Comparison of ENCODE assay signal across 30 cellular contexts in genomic region chr14:84064756-84065155, GRCh38.
"Had no signal": no experiment of that assay in that cellular context is flagged by ENCODE, and none has a peak within 500 bp of the region (broad histone marks: within the 10 kb centered on the region; RNA-seq: fewer than 3 reads in every experiment).

No MANE protein-coding gene starts in this region.

- H3K27ac ChIP-seq: gastroesophageal sphincter, neutrophil, ovary, thoracic aorta, WERI-Rb-1 had no signal

- H3K27me3 ChIP-seq: gastroesophageal sphincter, neutrophil, ovary had no signal

- H3K4me1 Mint-ChIP-seq: activated naive CD4-positive, alpha-beta T cell treated with anti-CD3 and anti-CD28 coated beads, Interleukin-2, amount 10 ng/mL, durations not matched to agents 7 days and 5 days; activated naive CD8-positive, alpha-beta T cell treated with anti-CD3 and anti-CD28 coated beads, Interleukin-2, amount 10 ng/mL, durations not matched to agents 7 days and 5 days; central memory CD8-positive, alpha-beta T cell; naive thymus-derived CD8-positive, alpha-beta T cell; stimulated activated effector memory CD8-positive, alpha-beta T cell treated with anti-CD3 and anti-CD28 coated beads, Interleukin-12 subunit alpha, Interleukin-12 subunit beta, amount 100 ng/mL, for 72 hours had no signal

- H3K9me3 Mint-ChIP-seq: T-helper 1 cell treated with Interleukin-12 subunit alpha and Interleukin-12 subunit beta and Interleukin-4 antibody, amounts not matched to agents 30 μg/mL and 1 μg/mL, for 36 hours had no signal

- H3K36me3 Mint-ChIP-seq: activated CD4-positive, alpha-beta memory T cell treated with anti-CD3 and anti-CD28 coated beads for 36 hours; activated naive CD4-positive, alpha-beta T cell treated with anti-CD3 and anti-CD28 coated beads, Interleukin-2, amount 10 ng/mL, durations not matched to agents 7 days and 5 days; activated naive CD8-positive, alpha-beta T cell treated with anti-CD3 and anti-CD28 coated beads, Interleukin-2, amount 10 ng/mL, durations not matched to agents 7 days and 5 days; naive thymus-derived CD8-positive, alpha-beta T cell; stimulated activated effector memory CD8-positive, alpha-beta T cell treated with anti-CD3 and anti-CD28 coated beads, Interleukin-12 subunit alpha, Interleukin-12 subunit beta, amount 100 ng/mL, for 72 hours had no signal

- ATAC-seq: activated CD4-positive, CD25-positive, alpha-beta regulatory T cell treated with anti-CD3 and anti-CD28 coated beads, Interleukin-2, amount 50 U/mL, for 24 hours; gastroesophageal sphincter; left cardiac atrium; naive thymus-derived CD8-positive, alpha-beta T cell; sciatic nerve; stimulated activated effector memory CD8-positive, alpha-beta T cell treated with anti-CD3 and anti-CD28 coated beads, Interleukin-12 subunit alpha, Interleukin-12 subunit beta, amount 100 ng/mL, for 72 hours had no signal

- H3K36me3 ChIP-seq: gastroesophageal sphincter, neutrophil, ovary, thoracic aorta, WERI-Rb-1 had no signal

- H3K4me3 Mint-ChIP-seq: activated CD4-positive, alpha-beta memory T cell treated with anti-CD3 and anti-CD28 coated beads for 36 hours; activated naive CD4-positive, alpha-beta T cell treated with anti-CD3 and anti-CD28 coated beads, Interleukin-2, amount 10 ng/mL, durations not matched to agents 7 days and 5 days; activated naive CD8-positive, alpha-beta T cell treated with anti-CD3 and anti-CD28 coated beads, Interleukin-2, amount 10 ng/mL, durations not matched to agents 7 days and 5 days; activated T-helper 1 cell treated with anti-CD3 and anti-CD28 coated beads, Interleukin-12 subunit alpha, Interleukin-12 subunit beta, Interleukin-2, Interleukin-4 antibody, amounts not matched to agents 30 ng/mL and 10 ng/mL and 1 ng/mL, durations not matched to agents 14 hours and 24 hours and 36 hours; central memory CD8-positive, alpha-beta T cell; naive thymus-derived CD8-positive, alpha-beta T cell; stimulated activated effector memory CD8-positive, alpha-beta T cell treated with anti-CD3 and anti-CD28 coated beads, Interleukin-12 subunit alpha, Interleukin-12 subunit beta, amount 100 ng/mL, for 72 hours; stimulated activated naive CD8-positive, alpha-beta T cell treated with anti-CD3 and anti-CD28 coated beads, Interleukin-15, Interleukin-2, amounts not matched to agents 100 ng/mL and 50 ng/mL, for 24 hours; T-helper 1 cell treated with Interleukin-12 subunit alpha and Interleukin-12 subunit beta and Interleukin-4 antibody, amounts not matched to agents 30 μg/mL and 1 μg/mL, for 36 hours had no signal

- H3K9me3 ChIP-seq: gastroesophageal sphincter, neutrophil, ovary, thoracic aorta had no signal

- DNase-seq: activated CD4-positive, alpha-beta memory T cell treated with anti-CD3 and anti-CD28 coated beads for 36 hours; activated CD4-positive, alpha-beta T cell treated with anti-CD3 and anti-CD28 coated beads for 48 hours; activated CD8-positive, alpha-beta memory T cell treated with anti-CD3 and anti-CD28 coated beads, Interleukin-2, amount 50 U/mL, for 4 hours; activated effector memory CD4-positive, alpha-beta T cell treated with anti-CD3 and anti-CD28 coated beads, Interleukin-2, amount 50 U/mL, for 16 hours; activated naive CD4-positive, alpha-beta T cell treated with anti-CD3 and anti-CD28 coated beads, Interleukin-2, amount 10 ng/mL, durations not matched to agents 7 days and 5 days; activated naive CD8-positive, alpha-beta T cell treated with anti-CD3 and anti-CD28 coated beads, Interleukin-2, amount 10 ng/mL, durations not matched to agents 7 days and 5 days; activated T-cell treated with anti-CD3 and anti-CD28 coated beads, Interleukin-2, amount 50 U/mL, for 1 hour; amniotic stem cell; effector CD8-positive, alpha-beta T cell; hippocampal formation; left cardiac atrium; naive thymus-derived CD8-positive, alpha-beta T cell; ovary; stimulated activated CD4-positive, alpha-beta T cell treated with anti-CD3 and anti-CD28 coated beads, Interleukin-4, amount 100 ng/mL, for 24 hours; SW 1271; T-helper 9 cell; trophoblast cell; WERI-Rb-1 had no signal

- H3K4me3 ChIP-seq: gastroesophageal sphincter, ovary, skin epidermis, thoracic aorta had no signal

- H3K4me1 ChIP-seq: gastroesophageal sphincter had no signal

- H3K27me3 Mint-ChIP-seq: activated CD4-positive, alpha-beta memory T cell treated with anti-CD3 and anti-CD28 coated beads for 36 hours; activated naive CD4-positive, alpha-beta T cell treated with anti-CD3 and anti-CD28 coated beads, Interleukin-2, amount 10 ng/mL, durations not matched to agents 7 days and 5 days; activated naive CD8-positive, alpha-beta T cell treated with anti-CD3 and anti-CD28 coated beads, Interleukin-2, amount 10 ng/mL, durations not matched to agents 7 days and 5 days; central memory CD8-positive, alpha-beta T cell; naive thymus-derived CD8-positive, alpha-beta T cell; progenitor cell of endocrine pancreas; stimulated activated naive CD8-positive, alpha-beta T cell treated with anti-CD3 and anti-CD28 coated beads, Interleukin-15, Interleukin-2, amounts not matched to agents 100 ng/mL and 50 ng/mL, for 24 hours had no signal

- H3K27ac Mint-ChIP-seq: activated CD4-positive, alpha-beta memory T cell treated with anti-CD3 and anti-CD28 coated beads for 36 hours; activated naive CD4-positive, alpha-beta T cell treated with anti-CD3 and anti-CD28 coated beads, Interleukin-2, amount 10 ng/mL, durations not matched to agents 7 days and 5 days; activated naive CD8-positive, alpha-beta T cell treated with anti-CD3 and anti-CD28 coated beads, Interleukin-2, amount 10 ng/mL, durations not matched to agents 7 days and 5 days; activated T-helper 1 cell treated with anti-CD3 and anti-CD28 coated beads, Interleukin-12 subunit alpha, Interleukin-12 subunit beta, Interleukin-2, Interleukin-4 antibody, amounts not matched to agents 30 ng/mL and 10 ng/mL and 1 ng/mL, durations not matched to agents 14 hours and 24 hours and 36 hours; naive thymus-derived CD8-positive, alpha-beta T cell; progenitor cell of endocrine pancreas; stimulated activated effector memory CD8-positive, alpha-beta T cell treated with anti-CD3 and anti-CD28 coated beads, Interleukin-12 subunit alpha, Interleukin-12 subunit beta, amount 100 ng/mL, for 72 hours; stimulated activated naive CD8-positive, alpha-beta T cell treated with anti-CD3 and anti-CD28 coated beads, Interleukin-15, Interleukin-2, amounts not matched to agents 100 ng/mL and 50 ng/mL, for 24 hours; T-helper 1 cell treated with Interleukin-12 subunit alpha and Interleukin-12 subunit beta and Interleukin-4 antibody, amounts not matched to agents 30 μg/mL and 1 μg/mL, for 36 hours had no signal
